ENCODE assay signal across 1 cellular context in the genomic region with DNA sequence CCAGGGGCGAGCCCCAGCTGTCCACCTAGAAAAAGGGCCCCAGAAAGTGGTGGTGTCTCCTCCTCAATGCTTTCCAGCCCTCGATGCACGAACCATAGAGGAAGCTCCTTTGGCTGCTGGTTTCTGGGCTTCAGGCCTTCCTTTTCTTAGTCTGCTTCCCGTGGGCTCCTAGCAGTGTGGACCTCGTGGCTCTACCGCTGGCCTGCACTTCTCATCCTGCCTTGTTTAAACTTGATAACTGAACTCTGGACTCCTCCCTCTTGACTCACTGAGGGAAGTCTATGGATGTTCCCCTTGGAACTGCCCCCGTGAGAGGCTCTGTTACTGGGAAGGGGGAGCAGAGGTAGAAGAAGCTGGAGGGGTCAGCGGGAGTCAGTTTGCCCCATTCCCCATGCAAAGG.
TF ChIP-seq lines count a peak whose summit lies in the region.

No MANE protein-coding gene starts in this region.

TF ChIP-seq in K562, 482 proteins besides CTCF, POLR2A, EP300 and RAD21 (continued from another document):
- TF ChIP-seq, protein P1, sequence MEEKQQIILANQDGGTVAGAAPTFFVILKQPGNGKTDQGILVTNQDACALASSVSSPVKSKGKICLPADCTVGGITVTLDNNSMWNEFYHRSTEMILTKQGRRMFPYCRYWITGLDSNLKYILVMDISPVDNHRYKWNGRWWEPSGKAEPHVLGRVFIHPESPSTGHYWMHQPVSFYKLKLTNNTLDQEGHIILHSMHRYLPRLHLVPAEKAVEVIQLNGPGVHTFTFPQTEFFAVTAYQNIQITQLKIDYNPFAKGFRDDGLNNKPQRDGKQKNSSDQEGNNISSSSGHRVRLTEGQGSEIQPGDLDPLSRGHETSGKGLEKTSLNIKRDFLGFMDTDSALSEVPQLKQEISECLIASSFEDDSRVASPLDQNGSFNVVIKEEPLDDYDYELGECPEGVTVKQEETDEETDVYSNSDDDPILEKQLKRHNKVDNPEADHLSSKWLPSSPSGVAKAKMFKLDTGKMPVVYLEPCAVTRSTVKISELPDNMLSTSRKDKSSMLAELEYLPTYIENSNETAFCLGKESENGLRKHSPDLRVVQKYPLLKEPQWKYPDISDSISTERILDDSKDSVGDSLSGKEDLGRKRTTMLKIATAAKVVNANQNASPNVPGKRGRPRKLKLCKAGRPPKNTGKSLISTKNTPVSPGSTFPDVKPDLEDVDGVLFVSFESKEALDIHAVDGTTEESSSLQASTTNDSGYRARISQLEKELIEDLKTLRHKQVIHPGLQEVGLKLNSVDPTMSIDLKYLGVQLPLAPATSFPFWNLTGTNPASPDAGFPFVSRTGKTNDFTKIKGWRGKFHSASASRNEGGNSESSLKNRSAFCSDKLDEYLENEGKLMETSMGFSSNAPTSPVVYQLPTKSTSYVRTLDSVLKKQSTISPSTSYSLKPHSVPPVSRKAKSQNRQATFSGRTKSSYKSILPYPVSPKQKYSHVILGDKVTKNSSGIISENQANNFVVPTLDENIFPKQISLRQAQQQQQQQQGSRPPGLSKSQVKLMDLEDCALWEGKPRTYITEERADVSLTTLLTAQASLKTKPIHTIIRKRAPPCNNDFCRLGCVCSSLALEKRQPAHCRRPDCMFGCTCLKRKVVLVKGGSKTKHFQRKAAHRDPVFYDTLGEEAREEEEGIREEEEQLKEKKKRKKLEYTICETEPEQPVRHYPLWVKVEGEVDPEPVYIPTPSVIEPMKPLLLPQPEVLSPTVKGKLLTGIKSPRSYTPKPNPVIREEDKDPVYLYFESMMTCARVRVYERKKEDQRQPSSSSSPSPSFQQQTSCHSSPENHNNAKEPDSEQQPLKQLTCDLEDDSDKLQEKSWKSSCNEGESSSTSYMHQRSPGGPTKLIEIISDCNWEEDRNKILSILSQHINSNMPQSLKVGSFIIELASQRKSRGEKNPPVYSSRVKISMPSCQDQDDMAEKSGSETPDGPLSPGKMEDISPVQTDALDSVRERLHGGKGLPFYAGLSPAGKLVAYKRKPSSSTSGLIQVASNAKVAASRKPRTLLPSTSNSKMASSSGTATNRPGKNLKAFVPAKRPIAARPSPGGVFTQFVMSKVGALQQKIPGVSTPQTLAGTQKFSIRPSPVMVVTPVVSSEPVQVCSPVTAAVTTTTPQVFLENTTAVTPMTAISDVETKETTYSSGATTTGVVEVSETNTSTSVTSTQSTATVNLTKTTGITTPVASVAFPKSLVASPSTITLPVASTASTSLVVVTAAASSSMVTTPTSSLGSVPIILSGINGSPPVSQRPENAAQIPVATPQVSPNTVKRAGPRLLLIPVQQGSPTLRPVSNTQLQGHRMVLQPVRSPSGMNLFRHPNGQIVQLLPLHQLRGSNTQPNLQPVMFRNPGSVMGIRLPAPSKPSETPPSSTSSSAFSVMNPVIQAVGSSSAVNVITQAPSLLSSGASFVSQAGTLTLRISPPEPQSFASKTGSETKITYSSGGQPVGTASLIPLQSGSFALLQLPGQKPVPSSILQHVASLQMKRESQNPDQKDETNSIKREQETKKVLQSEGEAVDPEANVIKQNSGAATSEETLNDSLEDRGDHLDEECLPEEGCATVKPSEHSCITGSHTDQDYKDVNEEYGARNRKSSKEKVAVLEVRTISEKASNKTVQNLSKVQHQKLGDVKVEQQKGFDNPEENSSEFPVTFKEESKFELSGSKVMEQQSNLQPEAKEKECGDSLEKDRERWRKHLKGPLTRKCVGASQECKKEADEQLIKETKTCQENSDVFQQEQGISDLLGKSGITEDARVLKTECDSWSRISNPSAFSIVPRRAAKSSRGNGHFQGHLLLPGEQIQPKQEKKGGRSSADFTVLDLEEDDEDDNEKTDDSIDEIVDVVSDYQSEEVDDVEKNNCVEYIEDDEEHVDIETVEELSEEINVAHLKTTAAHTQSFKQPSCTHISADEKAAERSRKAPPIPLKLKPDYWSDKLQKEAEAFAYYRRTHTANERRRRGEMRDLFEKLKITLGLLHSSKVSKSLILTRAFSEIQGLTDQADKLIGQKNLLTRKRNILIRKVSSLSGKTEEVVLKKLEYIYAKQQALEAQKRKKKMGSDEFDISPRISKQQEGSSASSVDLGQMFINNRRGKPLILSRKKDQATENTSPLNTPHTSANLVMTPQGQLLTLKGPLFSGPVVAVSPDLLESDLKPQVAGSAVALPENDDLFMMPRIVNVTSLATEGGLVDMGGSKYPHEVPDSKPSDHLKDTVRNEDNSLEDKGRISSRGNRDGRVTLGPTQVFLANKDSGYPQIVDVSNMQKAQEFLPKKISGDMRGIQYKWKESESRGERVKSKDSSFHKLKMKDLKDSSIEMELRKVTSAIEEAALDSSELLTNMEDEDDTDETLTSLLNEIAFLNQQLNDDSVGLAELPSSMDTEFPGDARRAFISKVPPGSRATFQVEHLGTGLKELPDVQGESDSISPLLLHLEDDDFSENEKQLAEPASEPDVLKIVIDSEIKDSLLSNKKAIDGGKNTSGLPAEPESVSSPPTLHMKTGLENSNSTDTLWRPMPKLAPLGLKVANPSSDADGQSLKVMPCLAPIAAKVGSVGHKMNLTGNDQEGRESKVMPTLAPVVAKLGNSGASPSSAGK (IDR thresholded peaks at IDR 0.05) = peak; percentile 74
- TF ChIP-seq U2AF1 (optimal IDR thresholded peaks at IDR 0.05; ENCODE audit: low read depth, low read length) = no peak
- TF ChIP-seq CHD1 (IDR thresholded peaks at IDR 0.05; ENCODE audit: low read length) = no peak
- TF ChIP-seq NONO (IDR thresholded peaks at IDR 0.05; ENCODE audit: low read depth in 2 of 2, low read length in 1 of 2) = no peak
- peak; percentile 58; the same call in 1 of the 2 replicates for TF ChIP-seq ZFX (CRISPR knock-in tag; IDR thresholded peaks at IDR 0.05)
- TF ChIP-seq RUNX1 (IDR thresholded peaks at IDR 0.05; ENCODE audit: low read depth) = no peak
- peak; percentile 8 for TF ChIP-seq RBBP5 (IDR thresholded peaks at IDR 0.05; ENCODE audit: borderline replicate concordance, insufficient read depth, low read length, poor library complexity, severe bottlenecking)
- TF ChIP-seq KDM1A (IDR thresholded peaks at IDR 0.05) = no peak
- TF ChIP-seq TOE1 (IDR thresholded peaks at IDR 0.05; ENCODE audit: borderline replicate concordance) = no peak
- TF ChIP-seq TOE1 (CRISPR knock-in tag; IDR thresholded peaks at IDR 0.05; ENCODE audit: borderline replicate concordance, low read depth) = no peak
- peak; percentile 16; the same call in 1 of the 2 replicates for TF ChIP-seq PHF8 (IDR thresholded peaks at IDR 0.05; ENCODE audit: borderline replicate concordance, low read length)
- TF ChIP-seq ETS2 (tag; IDR thresholded peaks at IDR 0.05; ENCODE audit: borderline replicate concordance, poor library complexity, severe bottlenecking) = no peak
- TF ChIP-seq, protein P2, sequence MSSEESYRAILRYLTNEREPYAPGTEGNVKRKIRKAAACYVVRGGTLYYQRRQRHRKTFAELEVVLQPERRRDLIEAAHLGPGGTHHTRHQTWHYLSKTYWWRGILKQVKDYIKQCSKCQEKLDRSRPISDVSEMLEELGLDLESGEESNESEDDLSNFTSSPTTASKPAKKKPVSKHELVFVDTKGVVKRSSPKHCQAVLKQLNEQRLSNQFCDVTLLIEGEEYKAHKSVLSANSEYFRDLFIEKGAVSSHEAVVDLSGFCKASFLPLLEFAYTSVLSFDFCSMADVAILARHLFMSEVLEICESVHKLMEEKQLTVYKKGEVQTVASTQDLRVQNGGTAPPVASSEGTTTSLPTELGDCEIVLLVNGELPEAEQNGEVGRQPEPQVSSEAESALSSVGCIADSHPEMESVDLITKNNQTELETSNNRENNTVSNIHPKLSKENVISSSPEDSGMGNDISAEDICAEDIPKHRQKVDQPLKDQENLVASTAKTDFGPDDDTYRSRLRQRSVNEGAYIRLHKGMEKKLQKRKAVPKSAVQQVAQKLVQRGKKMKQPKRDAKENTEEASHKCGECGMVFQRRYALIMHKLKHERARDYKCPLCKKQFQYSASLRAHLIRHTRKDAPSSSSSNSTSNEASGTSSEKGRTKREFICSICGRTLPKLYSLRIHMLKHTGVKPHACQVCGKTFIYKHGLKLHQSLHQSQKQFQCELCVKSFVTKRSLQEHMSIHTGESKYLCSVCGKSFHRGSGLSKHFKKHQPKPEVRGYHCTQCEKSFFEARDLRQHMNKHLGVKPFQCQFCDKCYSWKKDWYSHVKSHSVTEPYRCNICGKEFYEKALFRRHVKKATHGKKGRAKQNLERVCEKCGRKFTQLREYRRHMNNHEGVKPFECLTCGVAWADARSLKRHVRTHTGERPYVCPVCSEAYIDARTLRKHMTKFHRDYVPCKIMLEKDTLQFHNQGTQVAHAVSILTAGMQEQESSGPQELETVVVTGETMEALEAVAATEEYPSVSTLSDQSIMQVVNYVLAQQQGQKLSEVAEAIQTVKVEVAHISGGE (CRISPR knock-in tag; IDR thresholded peaks at IDR 0.05) = no peak
- TF ChIP-seq SIRT6 (IDR thresholded peaks at IDR 0.05; ENCODE audit: low read depth, low read length) = no peak
- TF ChIP-seq, protein P3, sequence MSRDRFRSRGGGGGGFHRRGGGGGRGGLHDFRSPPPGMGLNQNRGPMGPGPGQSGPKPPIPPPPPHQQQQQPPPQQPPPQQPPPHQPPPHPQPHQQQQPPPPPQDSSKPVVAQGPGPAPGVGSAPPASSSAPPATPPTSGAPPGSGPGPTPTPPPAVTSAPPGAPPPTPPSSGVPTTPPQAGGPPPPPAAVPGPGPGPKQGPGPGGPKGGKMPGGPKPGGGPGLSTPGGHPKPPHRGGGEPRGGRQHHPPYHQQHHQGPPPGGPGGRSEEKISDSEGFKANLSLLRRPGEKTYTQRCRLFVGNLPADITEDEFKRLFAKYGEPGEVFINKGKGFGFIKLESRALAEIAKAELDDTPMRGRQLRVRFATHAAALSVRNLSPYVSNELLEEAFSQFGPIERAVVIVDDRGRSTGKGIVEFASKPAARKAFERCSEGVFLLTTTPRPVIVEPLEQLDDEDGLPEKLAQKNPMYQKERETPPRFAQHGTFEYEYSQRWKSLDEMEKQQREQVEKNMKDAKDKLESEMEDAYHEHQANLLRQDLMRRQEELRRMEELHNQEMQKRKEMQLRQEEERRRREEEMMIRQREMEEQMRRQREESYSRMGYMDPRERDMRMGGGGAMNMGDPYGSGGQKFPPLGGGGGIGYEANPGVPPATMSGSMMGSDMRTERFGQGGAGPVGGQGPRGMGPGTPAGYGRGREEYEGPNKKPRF (IDR thresholded peaks at IDR 0.05; ENCODE audit: low read depth, low read length) = no peak
- TF ChIP-seq, protein P4, sequence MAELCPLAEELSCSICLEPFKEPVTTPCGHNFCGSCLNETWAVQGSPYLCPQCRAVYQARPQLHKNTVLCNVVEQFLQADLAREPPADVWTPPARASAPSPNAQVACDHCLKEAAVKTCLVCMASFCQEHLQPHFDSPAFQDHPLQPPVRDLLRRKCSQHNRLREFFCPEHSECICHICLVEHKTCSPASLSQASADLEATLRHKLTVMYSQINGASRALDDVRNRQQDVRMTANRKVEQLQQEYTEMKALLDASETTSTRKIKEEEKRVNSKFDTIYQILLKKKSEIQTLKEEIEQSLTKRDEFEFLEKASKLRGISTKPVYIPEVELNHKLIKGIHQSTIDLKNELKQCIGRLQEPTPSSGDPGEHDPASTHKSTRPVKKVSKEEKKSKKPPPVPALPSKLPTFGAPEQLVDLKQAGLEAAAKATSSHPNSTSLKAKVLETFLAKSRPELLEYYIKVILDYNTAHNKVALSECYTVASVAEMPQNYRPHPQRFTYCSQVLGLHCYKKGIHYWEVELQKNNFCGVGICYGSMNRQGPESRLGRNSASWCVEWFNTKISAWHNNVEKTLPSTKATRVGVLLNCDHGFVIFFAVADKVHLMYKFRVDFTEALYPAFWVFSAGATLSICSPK (IDR thresholded peaks at IDR 0.05; ENCODE audit: borderline replicate concordance) = no peak
